In genomic region chr1:248714248-248714647, GRCh38 we compare ENCODE assay signal across 19 cellular contexts. TPM values are rescaled to one million over a fixed set of nuclear protein-coding genes. Genes with fewer than 3 reads are reported as not detected.
DNase-seq lines count a peak whose midpoint lies in the region; ATAC-seq, FAIRE-seq and TF ChIP-seq lines count a peak whose summit lies in the region.
"Had no signal": no experiment of that assay in that cellular context is flagged by ENCODE, and none has a peak within 500 bp of the region (broad histone marks: within the 10 kb centered on the region; RNA-seq: fewer than 3 reads in every experiment).

No MANE protein-coding gene starts in this region.

- no peak for TF ChIP-seq EP300 in K562 (IDR thresholded peaks at IDR 0.05; ENCODE audit: low read length)

- H3K4me3 ChIP-seq in K562 (no peak overlapping the region), tibial artery (no peak overlapping the region)

- no peak overlapping the region for H3K27ac Mint-ChIP-seq in T-cell

- H3K27me3 ChIP-seq in K562 (ENCODE audit: control insufficient read depth in 2 of 2, insufficient read depth in 2 of 2, low read length in 2 of 2) (no peaks in the 10 kb centered on the region), tibial artery (peaks cover 0 to 3% of the 10 kb centered on the region in 2 donors)

- no peaks in the 10 kb centered on the region for H3K36me3 ChIP-seq in K562 (ENCODE audit: control insufficient read depth, insufficient read depth, low read length)
- no peaks in the 10 kb centered on the region for H3K36me3 ChIP-seq in tibial artery

- DNase-seq in DMS53 (lab: John Stamatoyannopoulos, UW) = peak; percentile 56
- no peak for DNase-seq in DMS53 treated with DMSO at 0.1 percent for 48 hours (lab: John Stamatoyannopoulos, UW; ENCODE audit: unreplicated experiment)
- DNase-seq in LHCN-M2 (ENCODE audit: low read depth) = peak; percentile 8
- DNase-seq in K562 (ENCODE audit: extremely low read depth in 1 of 4, low spot score in 3 of 4) = no peak
- DNase-seq in tibial artery = no peak
- DNase-seq in T-cell = no peak
- DNase-seq: 8988T, C1 segment of cervical spinal cord, DMS79 treated with DMSO at 0.1 percent for 48 hours, GDM1, NCI-H1417 treated with DMSO at 0.1 percent for 48 hours, NCI-H2029 treated with DMSO at 0.1 percent for 48 hours, NCI-H226, NCI-H526 treated with DMSO at 0.1 percent for 48 hours, PC-3 had no signal

- no TSS peak for BruUV-seq in K562 (replicated peaks; lab: Mats Ljungman, UMichigan)

- TF ChIP-seq POLR2A in K562 (conservative IDR thresholded peaks at IDR 0.05) = no peak

- H3K4me1 ChIP-seq in K562 (replicated peaks in 1 of 2; ENCODE audit: control insufficient read depth in 2 of 2, insufficient read depth in 2 of 2, low read length in 2 of 2) (no peaks in the 10 kb centered on the region), tibial artery (no peaks in the 10 kb centered on the region)

- 9% methylated on average over 3 of the region's 3 CpGs for WGBS in K562 (ENCODE audit: insufficient coverage, low coverage, missing lambda C conversion rate)

- no peak overlapping the region for H3K4me2 ChIP-seq in K562 (ENCODE audit: insufficient read depth, low read length)

- in situ Hi-C loops in K562 (cut with MboI) = no loop called here

- peaks cover 11 to 14% of the 10 kb centered on the region in 2 donors for H3K27me3 Mint-ChIP-seq in T-cell

- FAIRE-seq in K562 (lab: Jason Lieb, UNC) (no peak), islet of Langerhans (lab: Jason Lieb, UNC) (peak; percentile 82)
- FAIRE-seq: GM19239 had no signal

- intact Hi-C loops in K562 (cut with micrococcal nuclease) (no loop called here), tibial artery (cut with DNase I; ENCODE audit: low total_unique reads) (no loop called here)

- H3K27ac ChIP-seq in K562 (ENCODE audit: extremely low read depth, low read depth, low read length) (no peak overlapping the region), tibial artery (no peak overlapping the region)

- no peak overlapping the region for H2AFZ ChIP-seq in K562 (ENCODE audit: low read depth, low read length)

- H3K36me3 Mint-ChIP-seq in T-cell = no peaks in the 10 kb centered on the region

- no peak overlapping the region for H3K4me3 Mint-ChIP-seq in T-cell

- ATAC-seq in K562 (no peak), HG03432 (IDR thresholded peaks at IDR 0.05; ENCODE audit: unreplicated experiment) (no peak), T-cell (replicated peaks in 1 of 4) (no peak)
- ATAC-seq: PC-3 had no signal

- no peaks in the 10 kb centered on the region for H3K9me1 ChIP-seq in K562 (ENCODE audit: control insufficient read depth, insufficient read depth, low read length)

- no peak for TF ChIP-seq RAD21 in K562 (CRISPR knock-in tag; conservative IDR thresholded peaks at IDR 0.05 in 1 of 2, IDR thresholded peaks at IDR 0.05 in 1 of 2)

- H3K9me3 Mint-ChIP-seq in T-cell = peaks cover 8 to 22% (median 12%) of the 10 kb centered on the region in 3 donors

- no peak for TF ChIP-seq CTCF in K562 (IDR thresholded peaks at IDR 0.05 in 2 of 3, conservative IDR thresholded peaks at IDR 0.05 in 1 of 3; ENCODE audit: insufficient read depth in 2 of 3, low read depth in 1 of 3, low read length in 3 of 3)
- no peak for TF ChIP-seq CTCF in tibial artery (IDR thresholded peaks at IDR 0.05)

- no peaks in the 10 kb centered on the region for H3K4me1 Mint-ChIP-seq in T-cell

- POLR2A ChIA-PET in K562 (lab: Yijun Ruan, JAX) = no interaction called here
- POLR2A ChIA-PET in T-cell (lab: Charles Lee) = no interaction called here

- no peaks in the 10 kb centered on the region; the same call in 1 of the 2 replicates for H3K9me3 ChIP-seq in K562 (replicated peaks; ENCODE audit: control insufficient read depth, insufficient read depth, low read depth, low read length)
- H3K9me3 ChIP-seq in tibial artery = no peaks in the 10 kb centered on the region

- no peak overlapping the region for H3K9ac ChIP-seq in K562 (ENCODE audit: insufficient read depth in 1 of 2, low read depth in 2 of 2, low read length in 2 of 2)

- H3K79me2 ChIP-seq in K562 (ENCODE audit: control insufficient read depth, insufficient read depth, low read length) = no peaks in the 10 kb centered on the region

- CTCF ChIA-PET in K562 (lab: Yijun Ruan, JAX; ENCODE audit: low intra/inter-chr PET ratio) = no interaction called here
- CTCF ChIA-PET in T-cell (lab: Charles Lee) = interaction anchor here in 1 of 2 donors (0.7 kb wide), 1 partner anchor 14 kb away, joined by 3 read pairs; no protein-coding TSS in a partner anchor

- no peaks in the 10 kb centered on the region for H4K20me1 ChIP-seq in K562 (replicated peaks; ENCODE audit: control insufficient read depth, insufficient read depth, low read length)

RNA-seq across cellular contexts. Expression of gene OR14I1, which starts 11.7 kb away (rescaled TPM):
- not detected in 2 replicates for total RNA-seq in LHCN-M2 (2014; rRNA removed)
- polyA plus RNA-seq in LHCN-M2 (2012) = not detected
- not detected in 2 replicates for total RNA-seq in K562 (2011; cell fraction: chromatin; rRNA removed; ENCODE audit: low replicate concordance)
- total RNA-seq in K562 (2011; cell fraction: nucleolus; rRNA removed) = not detected in 2 replicates
- total RNA-seq in K562 (2011; cell fraction: nucleoplasm; rRNA removed) = not detected in 2 replicates
- total RNA-seq in K562 (2014; rRNA removed) = not detected in 2 replicates
- not detected in 2 replicates for total RNA-seq in K562 (2014; rRNA removed; fragmentation: Illumina TruSeq; extraction: Trizol)
- total RNA-seq in K562 (2015; rRNA removed; fragmentation: Illumina TruSeq; extraction: Trizol) = not detected in 2 replicates
- total RNA-seq in K562 (2021) = not detected in 2 replicates
- polyA plus RNA-seq in K562 (2011; rRNA removed) = not detected in 2 replicates
- polyA plus RNA-seq in K562 (2011; cell fraction: cytosol; rRNA removed) = not detected in 2 replicates
- polyA plus RNA-seq in K562 (2011; cell fraction: nucleus; rRNA removed) = not detected in 2 replicates
- polyA plus RNA-seq in K562 (2012) = not detected in 2 replicates
- not detected in 2 replicates for polyA plus RNA-seq in K562 (2014; fragmentation: Illumina TruSeq; extraction: Trizol)
- polyA plus RNA-seq in K562 (2014; fragmentation: Nextera tagmentation; extraction: Ambion mirVana) = not detected
- not detected in 2 replicates for polyA plus RNA-seq in K562 (2014; rRNA removed)
- polyA minus RNA-seq in K562 (2011; rRNA and poly(A)+ RNA removed) = not detected in 2 replicates
- not detected in 2 replicates for polyA minus RNA-seq in K562 (2011; cell fraction: cytosol; rRNA and poly(A)+ RNA removed)
- not detected in 2 replicates for polyA minus RNA-seq in K562 (2011; cell fraction: nucleus; rRNA and poly(A)+ RNA removed)
- not detected for total RNA-seq in T-cell
- total RNA-seq: PC-3, SK-MEL-5 had no signal

RNA-seq across cellular contexts. Expression of gene LYPD8, which starts 41.3 kb away (rescaled TPM):
- total RNA-seq in LHCN-M2 (2014; rRNA removed) (not detected in 2 replicates), K562 (2014; rRNA removed) (0.50 and 0.98 TPM in 2 replicates), K562 (2014; rRNA removed; fragmentation: Illumina TruSeq; extraction: Trizol) (0.86 and 1.3 TPM in 2 replicates), K562 (2015; rRNA removed; fragmentation: Illumina TruSeq; extraction: Trizol) (1.8 and 2.0 TPM in 2 replicates), K562 (2021) (0.87 and 1.0 TPM in 2 replicates), T-cell (not detected)
- not detected for polyA plus RNA-seq in LHCN-M2 (2012)
- 1.2 and 1.5 TPM in 2 replicates for total RNA-seq in K562 (2011; cell fraction: chromatin; rRNA removed; ENCODE audit: low replicate concordance)
- 1.0 and 1.2 TPM in 2 replicates for total RNA-seq in K562 (2011; cell fraction: nucleolus; rRNA removed)
- 1.4 and 2.1 TPM in 2 replicates for total RNA-seq in K562 (2011; cell fraction: nucleoplasm; rRNA removed)
- polyA plus RNA-seq in K562 (2011; rRNA removed) (0.42 and 0.71 TPM in 2 replicates), K562 (2014; fragmentation: Illumina TruSeq; extraction: Trizol) (1.1 and 1.4 TPM in 2 replicates), K562 (2014; fragmentation: Nextera tagmentation; extraction: Ambion mirVana) (1 to 10 TPM; 1.3 to 2.1 TPM), K562 (2014; rRNA removed) (0.71 and 1.4 TPM in 2 replicates)
- 0.38 and 0.54 TPM in 2 replicates for polyA plus RNA-seq in K562 (2011; cell fraction: cytosol; rRNA removed)
- 0.20 and 0.42 TPM in 2 replicates for polyA plus RNA-seq in K562 (2011; cell fraction: nucleus; rRNA removed)
- polyA plus RNA-seq in K562 (2012) = 1.1 and 1.8 TPM in 2 replicates
- polyA minus RNA-seq in K562 (2011; rRNA and poly(A)+ RNA removed) = 0.87 and 1.3 TPM in 2 replicates
- 0.67 TPM in 1 of 2 replicates, not detected in the other for polyA minus RNA-seq in K562 (2011; cell fraction: cytosol; rRNA and poly(A)+ RNA removed)
- 0.40 and 0.78 TPM in 2 replicates for polyA minus RNA-seq in K562 (2011; cell fraction: nucleus; rRNA and poly(A)+ RNA removed)
- total RNA-seq: PC-3 had no signal

RNA-seq across cellular contexts. Expression of gene OR2T27, which starts 58.9 kb away (rescaled TPM):
- total RNA-seq in LHCN-M2 (2014; rRNA removed) (not detected in 2 replicates), K562 (2014; rRNA removed) (not detected in 2 replicates), K562 (2014; rRNA removed; fragmentation: Illumina TruSeq; extraction: Trizol) (not detected in 2 replicates), K562 (2015; rRNA removed; fragmentation: Illumina TruSeq; extraction: Trizol) (not detected in 2 replicates), K562 (2021) (not detected in 2 replicates), T-cell (not detected)
- not detected for polyA plus RNA-seq in LHCN-M2 (2012)
- total RNA-seq in K562 (2011; cell fraction: chromatin; rRNA removed; ENCODE audit: low replicate concordance) = not detected in 2 replicates
- total RNA-seq in K562 (2011; cell fraction: nucleolus; rRNA removed) = not detected in 2 replicates
- total RNA-seq in K562 (2011; cell fraction: nucleoplasm; rRNA removed) = not detected in 2 replicates
- polyA plus RNA-seq in K562 (2011; rRNA removed) (not detected in 2 replicates), K562 (2014; fragmentation: Illumina TruSeq; extraction: Trizol) (not detected in 2 replicates), K562 (2014; fragmentation: Nextera tagmentation; extraction: Ambion mirVana) (not detected), K562 (2014; rRNA removed) (not detected in 2 replicates)
- polyA plus RNA-seq in K562 (2011; cell fraction: cytosol; rRNA removed) = not detected in 2 replicates
- polyA plus RNA-seq in K562 (2011; cell fraction: nucleus; rRNA removed) = not detected in 2 replicates
- polyA plus RNA-seq in K562 (2012) = not detected in 2 replicates
- not detected in 2 replicates for polyA minus RNA-seq in K562 (2011; rRNA and poly(A)+ RNA removed)
- not detected in 2 replicates for polyA minus RNA-seq in K562 (2011; cell fraction: cytosol; rRNA and poly(A)+ RNA removed)
- not detected in 2 replicates for polyA minus RNA-seq in K562 (2011; cell fraction: nucleus; rRNA and poly(A)+ RNA removed)
- total RNA-seq: PC-3, SK-MEL-5 had no signal

Comparison
In these comparisons a context has a peak if more than half of its experiments do, and no peak if none do; other contexts are left out.
1. DNase-seq: peak in DMS53 (single experiment) and LHCN-M2 (single experiment); none in DMS53 treated with DMSO at 0.1 percent for 48 hours (single experiment), K562 (0 of 4), tibial artery (0 of 2) and T-cell (0 of 34).